ENCODE assay signal across 16 cellular contexts in genomic region chr5:169798438-169798837, GRCh38.
DNase-seq lines count a peak whose midpoint lies in the region; ATAC-seq, FAIRE-seq and TF ChIP-seq lines count a peak whose summit lies in the region.
"Had no signal": no experiment of that assay in that cellular context is flagged by ENCODE, and none has a peak within 500 bp of the region (broad histone marks: within the 10 kb centered on the region; RNA-seq: fewer than 3 reads in every experiment).

No MANE protein-coding gene starts in this region.

- H3K36me3 Mint-ChIP-seq in activated CD4-positive, alpha-beta T cell treated with anti-CD3 and anti-CD28 coated beads, Interleukin-2, amount 10 ng/mL, durations not matched to agents 24 days and 14 days (ENCODE audit: low read depth): peaks cover 58% of the 10 kb centered on the region

- CTCF ChIA-PET in HEK293 (lab: Yijun Ruan, JAX) (interaction anchor here (1.2 to 1.7 kb wide), 3 partner anchors 10 to 273 kb away, joined by 3 to 4 read pairs (median 4); no protein-coding TSS in a partner anchor), GM12878 (lab: Yijun Ruan, JAX) (interaction anchor here (1.1 to 1.4 kb wide), 2 partner anchors 8 to 19 kb away, joined by 4 to 5 read pairs; no protein-coding TSS in a partner anchor)

- intact Hi-C loops in activated CD4-positive, alpha-beta T cell treated with anti-CD3 and anti-CD28 coated beads, Interleukin-2, amount 10 ng/mL, durations not matched to agents 24 days and 14 days (cut with micrococcal nuclease): no loop called here
- intact Hi-C loops in GM12878 (cut with micrococcal nuclease; ENCODE audit: unreplicated experiment): no loop called here

- H3K79me2 ChIP-seq in GM12878 (ENCODE audit: control insufficient read depth, insufficient read depth, low read length): peaks cover 1% of the 10 kb centered on the region

- TF ChIP-seq CTCF in HEK293 (tag by site-specific recombination; IDR thresholded peaks at IDR 0.05): no peak
- TF ChIP-seq CTCF in GM12878 (IDR thresholded peaks at IDR 0.05 in 2 of 3, conservative IDR thresholded peaks at IDR 0.05 in 1 of 3; ENCODE audit: control insufficient read depth in 2 of 3, extremely low read depth in 1 of 3, insufficient read depth in 1 of 3, low read depth in 3 of 3, low read length in 3 of 3): no peak

- RAD21 ChIA-PET in GM12878 (lab: Charles Lee; ENCODE audit: unreplicated experiment): interaction anchor here (0.5 to 4.9 kb wide), 7 partner anchors 16 to 96 kb away, joined by 3 to 30 read pairs (median 4); no protein-coding TSS in a partner anchor

- no peak for TF ChIP-seq RAD21 in GM12878 (IDR thresholded peaks at IDR 0.05; ENCODE audit: insufficient read depth, low read depth, low read length)

- DNase-seq in activated CD4-positive, alpha-beta T cell treated with anti-CD3 and anti-CD28 coated beads, Interleukin-2, amount 10 ng/mL, durations not matched to agents 24 days and 14 days: no peak
- no peak for DNase-seq in activated CD4-positive, alpha-beta T cell treated with anti-CD3 and anti-CD28 coated beads, Interleukin-2, amount 50 U/mL, for 1 hour
- DNase-seq in GM12878 (ENCODE audit: low read depth, low spot score) (no peak), small intestine (peak; percentile 17), NCI-H345 (lab: John Stamatoyannopoulos, UW) (no peak)
- DNase-seq: KBM-7, NCI-H1048, NCI-H1436 treated with DMSO at 0.1 percent for 48 hours, NCI-H2081 treated with DMSO at 0.1 percent for 48 hours, NCI-H524 had no signal

- POLR2A ChIA-PET in HEK293 (lab: Yijun Ruan, JAX): no interaction called here
- POLR2A ChIA-PET in GM12878 (lab: Charles Lee): interaction anchor here (2.7 to 3.0 kb wide), 2 partner anchors 13 to 19 kb away, joined by 11 to 14 read pairs; no protein-coding TSS in a partner anchor

- TF ChIP-seq POLR2A in GM12878 (IDR thresholded peaks at IDR 0.05; ENCODE audit: low read depth, low read length): no peak

- H3K9me3 Mint-ChIP-seq in activated CD4-positive, alpha-beta T cell treated with anti-CD3 and anti-CD28 coated beads, Interleukin-2, amount 10 ng/mL, durations not matched to agents 24 days and 14 days: no peaks in the 10 kb centered on the region

- H2AFZ ChIP-seq in GM12878 (ENCODE audit: control insufficient read depth, low read depth, low read length): no peak overlapping the region

- TF ChIP-seq EP300 in GM12878 (IDR thresholded peaks at IDR 0.05; ENCODE audit: borderline replicate concordance in 1 of 2, control insufficient read depth in 1 of 2, low read depth in 2 of 2, low read length in 2 of 2): no peak

- H3K27me3 Mint-ChIP-seq in activated CD4-positive, alpha-beta T cell treated with anti-CD3 and anti-CD28 coated beads, Interleukin-2, amount 10 ng/mL, durations not matched to agents 24 days and 14 days: no peaks in the 10 kb centered on the region

- H4K20me1 ChIP-seq in GM12878 (ENCODE audit: control insufficient read depth, insufficient read depth): no peaks in the 10 kb centered on the region

- no peak overlapping the region for H3K9ac ChIP-seq in GM12878 (ENCODE audit: control insufficient read depth, insufficient read depth, low read length)

- H3K36me3 ChIP-seq in HEK293 (ENCODE audit: control insufficient read depth in 2 of 2, insufficient read depth in 1 of 2, low read length in 2 of 2): no peaks in the 10 kb centered on the region
- peaks cover 11 to 19% of the 10 kb centered on the region in 2 experiments for H3K36me3 ChIP-seq in GM12878 (ENCODE audit: control insufficient read depth in 2 of 2, insufficient read depth in 2 of 2, low read length in 1 of 2)
- no peaks in the 10 kb centered on the region for H3K36me3 ChIP-seq in small intestine (ENCODE audit: control insufficient read depth in 2 of 2, insufficient read depth in 2 of 2, low read length in 2 of 2)
- H3K36me3 ChIP-seq: HAP-1 had no signal

- no TSS peak for BruUV-seq in GM12878 (replicated peaks; lab: Mats Ljungman, UMichigan)

- peak; percentile 65 for FAIRE-seq in GM12878 (lab: Jason Lieb, UNC)
- FAIRE-seq in small intestine (lab: Jason Lieb, UNC): no peak
- FAIRE-seq: A204.1 had no signal

- no peaks in the 10 kb centered on the region for H3K4me1 ChIP-seq in HEK293 (ENCODE audit: control insufficient read depth, insufficient read depth, low read length)
- H3K4me1 ChIP-seq in GM12878 (ENCODE audit: control insufficient read depth, insufficient read depth, low read length): peaks cover 15% of the 10 kb centered on the region
- H3K4me1 ChIP-seq in small intestine (ENCODE audit: control insufficient read depth in 2 of 2, insufficient read depth in 1 of 2, low read depth in 1 of 2, low read length in 1 of 2): no peaks in the 10 kb centered on the region
- H3K4me1 ChIP-seq: HAP-1 had no signal

- SMC1A ChIA-PET in GM12878 (lab: Charles Lee; ENCODE audit: uncharacterized antibody, unreplicated experiment): interaction anchor here (1.0 to 16.6 kb wide), 8 partner anchors 11 to 172 kb away, joined by 3 to 368 read pairs (median 4); no protein-coding TSS in a partner anchor

- H3K27ac ChIP-seq in HEK293 (ENCODE audit: extremely low read depth, low read depth, low read length): no peak overlapping the region
- H3K27ac ChIP-seq in GM12878 (ENCODE audit: control insufficient read depth, insufficient read depth): no peak overlapping the region
- H3K27ac ChIP-seq in small intestine (ENCODE audit: low read depth in 1 of 2, low read length in 1 of 2): no peak overlapping the region
- H3K27ac ChIP-seq: C4-2B had no signal

- H3K9me3 ChIP-seq in HEK293 (ENCODE audit: control insufficient read depth, insufficient read depth, low read depth, low read length): no peaks in the 10 kb centered on the region
- H3K9me3 ChIP-seq in GM12878 (replicated peaks; ENCODE audit: control insufficient read depth, insufficient read depth, low read length): no peaks in the 10 kb centered on the region; the same call in 2 of the 3 replicates
- no peaks in the 10 kb centered on the region for H3K9me3 ChIP-seq in small intestine (ENCODE audit: control insufficient read depth, low read depth)
- H3K9me3 ChIP-seq: HAP-1 had no signal

- peaks cover 32% of the 10 kb centered on the region for H3K4me1 Mint-ChIP-seq in activated CD4-positive, alpha-beta T cell treated with anti-CD3 and anti-CD28 coated beads, Interleukin-2, amount 10 ng/mL, durations not matched to agents 24 days and 14 days

- ATAC-seq in GM12878 (no peak), GM18873 (IDR thresholded peaks at IDR 0.05; ENCODE audit: low FRiP score, unreplicated experiment) (no peak), HG02623 (IDR thresholded peaks at IDR 0.05; ENCODE audit: unreplicated experiment) (no peak)

- 98% methylated on average over 2 of the region's 2 CpGs for WGBS in GM12878 (ENCODE audit: insufficient coverage, insufficient replicate concordance, low lambda C conversion rate, missing lambda C conversion rate)
- WGBS in small intestine, 3 donors: 15 to 51% (median 33%) methylated on average over 2 of the region's 2 CpGs

- in situ Hi-C loops in GM12878 (cut with MboI): no loop called here

- no peaks in the 10 kb centered on the region for H3K27me3 ChIP-seq in GM12878 (replicated peaks in 1 of 2; ENCODE audit: control insufficient read depth in 2 of 2, insufficient read depth in 2 of 2, low read length in 1 of 2)
- H3K27me3 ChIP-seq in small intestine (ENCODE audit: control insufficient read depth in 2 of 2, insufficient read depth in 2 of 2, low read length in 2 of 2): no peaks in the 10 kb centered on the region

- peak overlapping the region; percentile 39 for H3K27ac Mint-ChIP-seq in activated CD4-positive, alpha-beta T cell treated with anti-CD3 and anti-CD28 coated beads, Interleukin-2, amount 10 ng/mL, durations not matched to agents 24 days and 14 days

- no peak overlapping the region for H3K4me3 Mint-ChIP-seq in activated CD4-positive, alpha-beta T cell treated with anti-CD3 and anti-CD28 coated beads, Interleukin-2, amount 10 ng/mL, durations not matched to agents 24 days and 14 days

- no peak overlapping the region for H3K4me3 ChIP-seq in HEK293 (ENCODE audit: low read depth, low read length)
- no peak overlapping the region for H3K4me3 ChIP-seq in GM12878
- H3K4me3 ChIP-seq in small intestine (ENCODE audit: low read depth in 1 of 2, low read length in 2 of 2): no peak overlapping the region
- H3K4me3 ChIP-seq: HAP-1 had no signal

- no peak overlapping the region for H3K4me2 ChIP-seq in GM12878 (ENCODE audit: control insufficient read depth, insufficient read depth)

TF ChIP-seq in HEK293, 187 proteins besides CTCF, POLR2A, EP300 and RAD21 (continues in another document):
- no peak for TF ChIP-seq ZNF555 (tag by site-specific recombination; conservative IDR thresholded peaks at IDR 0.05)
- no peak for TF ChIP-seq ZNF785 (tag by site-specific recombination; IDR thresholded peaks at IDR 0.05)
- no peak for TF ChIP-seq ZBTB21 (tag by site-specific recombination; IDR thresholded peaks at IDR 0.05)
- TF ChIP-seq ZNF585B (tag by site-specific recombination; IDR thresholded peaks at IDR 0.05): no peak
- peak; percentile 68 for TF ChIP-seq KLF1 (tag by site-specific recombination; IDR thresholded peaks at IDR 0.05)
- no peak for TF ChIP-seq GLI4 (tag by site-specific recombination; IDR thresholded peaks at IDR 0.05)
- TF ChIP-seq FEZF1 (tag by site-specific recombination; IDR thresholded peaks at IDR 0.05): peak; percentile 28; the same call in 1 of the 2 replicates
- 0 out of 2 replicates have a peak, but pooled peaks have one; percentile 32 for TF ChIP-seq ZNF843 (tag by site-specific recombination; IDR thresholded peaks at IDR 0.05)
- 0 out of 2 replicates have a peak, but pooled peaks have one; percentile 43 for TF ChIP-seq ZSCAN30 (tag by site-specific recombination; IDR thresholded peaks at IDR 0.05)

TF ChIP-seq in GM12878, 131 proteins besides CTCF, POLR2A, EP300 and RAD21 (continues in another document):
- TF ChIP-seq ATF7 (IDR thresholded peaks at IDR 0.05; ENCODE audit: low read depth): no peak
